ENCODE assay signal across 1 cellular context in the genomic region with DNA sequence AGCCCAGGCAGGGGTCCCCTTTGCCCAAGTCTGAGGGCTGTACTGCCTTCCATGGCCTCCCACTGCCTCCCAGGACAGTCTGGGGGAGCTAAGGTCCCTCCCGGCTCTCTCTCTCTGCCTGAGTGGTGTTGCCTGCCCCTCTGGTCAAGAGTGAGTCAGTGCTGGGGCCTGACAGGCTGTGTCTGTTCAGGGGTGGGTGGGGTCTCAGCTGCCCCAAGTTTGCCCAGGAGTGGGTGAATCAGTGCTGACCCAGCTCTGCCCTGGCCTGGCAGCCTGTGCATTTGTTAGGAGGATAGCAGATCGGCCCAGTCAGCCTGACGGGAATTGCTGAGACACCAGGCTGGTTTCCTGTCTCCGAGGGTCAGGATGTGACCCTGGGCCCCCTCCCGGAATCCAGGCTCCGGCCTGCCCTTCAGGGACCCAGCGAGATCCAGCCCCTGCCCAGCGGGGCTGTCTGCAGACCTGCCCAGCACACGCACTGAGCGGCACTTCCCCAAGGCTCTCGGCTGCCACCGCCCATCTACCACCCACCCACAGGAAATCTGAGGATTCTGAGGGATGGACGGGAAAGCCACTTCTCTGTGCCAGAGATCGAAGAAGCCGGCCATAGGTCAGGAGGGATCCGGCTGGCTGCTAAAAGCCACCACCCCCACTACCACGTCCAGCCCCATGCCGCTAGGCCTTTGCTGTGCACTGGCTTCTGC.
A peak's percentile ranks its signal among the peaks of the same experiment; 100 is the strongest.
TF ChIP-seq lines count a peak whose summit lies in the region.

No MANE protein-coding gene starts in this region.

TF ChIP-seq in HepG2, 621 proteins besides CTCF, POLR2A, EP300 and RAD21 (continued from another document and continues in another):
- TF ChIP-seq ARID3A (IDR thresholded peaks at IDR 0.05; ENCODE audit: low read depth, low read length) = no peak
- no peak for TF ChIP-seq SATB2 (CRISPR knock-in tag; IDR thresholded peaks at IDR 0.05)
- TF ChIP-seq KDM1A (CRISPR knock-in tag; IDR thresholded peaks at IDR 0.05) = no peak
- TF ChIP-seq SALL1 (CRISPR knock-in tag; IDR thresholded peaks at IDR 0.05) = peak; percentile 21; the same call in 1 of the 2 replicates
- TF ChIP-seq NR2F1 (CRISPR knock-in tag; IDR thresholded peaks at IDR 0.05) = peak in 1 of 2 experiments; percentile 72; a peak in 2 of 4 replicates
- TF ChIP-seq ZNF34 (CRISPR knock-in tag; IDR thresholded peaks at IDR 0.05; ENCODE audit: borderline replicate concordance) = no peak
- TF ChIP-seq MXD4 (CRISPR knock-in tag; IDR thresholded peaks at IDR 0.05) = no peak
- TF ChIP-seq PHF21A (CRISPR knock-in tag; IDR thresholded peaks at IDR 0.05) = no peak
- TF ChIP-seq ZNF777 (CRISPR knock-in tag; IDR thresholded peaks at IDR 0.05) = no peak
- no peak for TF ChIP-seq PTBP1 (IDR thresholded peaks at IDR 0.05; ENCODE audit: low read depth, low read length, poor library complexity, severe bottlenecking)
- TF ChIP-seq NBN (conservative IDR thresholded peaks at IDR 0.05) = no peak
- no peak for TF ChIP-seq FOXO1 (CRISPR knock-in tag; IDR thresholded peaks at IDR 0.05)
- TF ChIP-seq ZNF772 (CRISPR knock-in tag; IDR thresholded peaks at IDR 0.05) = no peak
- TF ChIP-seq E2F5 (CRISPR knock-in tag; conservative IDR thresholded peaks at IDR 0.05) = no peak
- no peak for TF ChIP-seq RBAK (CRISPR knock-in tag; IDR thresholded peaks at IDR 0.05)
- TF ChIP-seq, protein P1, sequence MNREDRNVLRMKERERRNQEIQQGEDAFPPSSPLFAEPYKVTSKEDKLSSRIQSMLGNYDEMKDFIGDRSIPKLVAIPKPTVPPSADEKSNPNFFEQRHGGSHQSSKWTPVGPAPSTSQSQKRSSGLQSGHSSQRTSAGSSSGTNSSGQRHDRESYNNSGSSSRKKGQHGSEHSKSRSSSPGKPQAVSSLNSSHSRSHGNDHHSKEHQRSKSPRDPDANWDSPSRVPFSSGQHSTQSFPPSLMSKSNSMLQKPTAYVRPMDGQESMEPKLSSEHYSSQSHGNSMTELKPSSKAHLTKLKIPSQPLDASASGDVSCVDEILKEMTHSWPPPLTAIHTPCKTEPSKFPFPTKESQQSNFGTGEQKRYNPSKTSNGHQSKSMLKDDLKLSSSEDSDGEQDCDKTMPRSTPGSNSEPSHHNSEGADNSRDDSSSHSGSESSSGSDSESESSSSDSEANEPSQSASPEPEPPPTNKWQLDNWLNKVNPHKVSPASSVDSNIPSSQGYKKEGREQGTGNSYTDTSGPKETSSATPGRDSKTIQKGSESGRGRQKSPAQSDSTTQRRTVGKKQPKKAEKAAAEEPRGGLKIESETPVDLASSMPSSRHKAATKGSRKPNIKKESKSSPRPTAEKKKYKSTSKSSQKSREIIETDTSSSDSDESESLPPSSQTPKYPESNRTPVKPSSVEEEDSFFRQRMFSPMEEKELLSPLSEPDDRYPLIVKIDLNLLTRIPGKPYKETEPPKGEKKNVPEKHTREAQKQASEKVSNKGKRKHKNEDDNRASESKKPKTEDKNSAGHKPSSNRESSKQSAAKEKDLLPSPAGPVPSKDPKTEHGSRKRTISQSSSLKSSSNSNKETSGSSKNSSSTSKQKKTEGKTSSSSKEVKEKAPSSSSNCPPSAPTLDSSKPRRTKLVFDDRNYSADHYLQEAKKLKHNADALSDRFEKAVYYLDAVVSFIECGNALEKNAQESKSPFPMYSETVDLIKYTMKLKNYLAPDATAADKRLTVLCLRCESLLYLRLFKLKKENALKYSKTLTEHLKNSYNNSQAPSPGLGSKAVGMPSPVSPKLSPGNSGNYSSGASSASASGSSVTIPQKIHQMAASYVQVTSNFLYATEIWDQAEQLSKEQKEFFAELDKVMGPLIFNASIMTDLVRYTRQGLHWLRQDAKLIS (CRISPR knock-in tag; IDR thresholded peaks at IDR 0.05) = no peak
- TF ChIP-seq ZNF207 (IDR thresholded peaks at IDR 0.05; ENCODE audit: borderline replicate concordance) = no peak
- TF ChIP-seq JDP2 (CRISPR knock-in tag; IDR thresholded peaks at IDR 0.05; ENCODE audit: borderline replicate concordance) = no peak
- no peak for TF ChIP-seq SMYD3 (CRISPR knock-in tag; IDR thresholded peaks at IDR 0.05)
- TF ChIP-seq CEBPG (CRISPR knock-in tag; IDR thresholded peaks at IDR 0.05) = no peak
- 0 out of 2 replicates have a peak, but pooled peaks have one; percentile 14 for TF ChIP-seq GATAD2A (CRISPR knock-in tag; IDR thresholded peaks at IDR 0.05)
- TF ChIP-seq KLF9 (CRISPR knock-in tag; IDR thresholded peaks at IDR 0.05; ENCODE audit: low read depth) = no peak
- TF ChIP-seq NCOA1 (CRISPR knock-in tag; IDR thresholded peaks at IDR 0.05) = no peak
- TF ChIP-seq SIX1 (CRISPR knock-in tag; IDR thresholded peaks at IDR 0.05; ENCODE audit: borderline replicate concordance) = no peak
- TF ChIP-seq ZBTB7A (CRISPR knock-in tag; IDR thresholded peaks at IDR 0.05) = 0 out of 2 replicates have a peak, but pooled peaks have one; percentile 36
- no peak for TF ChIP-seq ZNF501 (CRISPR knock-in tag; IDR thresholded peaks at IDR 0.05)
- TF ChIP-seq ATRX (CRISPR knock-in tag; IDR thresholded peaks at IDR 0.05; ENCODE audit: borderline replicate concordance) = no peak
- no peak for TF ChIP-seq ZNF652 (CRISPR knock-in tag; IDR thresholded peaks at IDR 0.05; ENCODE audit: borderline replicate concordance, low read depth)
- no peak for TF ChIP-seq ZFP41 (CRISPR knock-in tag; IDR thresholded peaks at IDR 0.05; ENCODE audit: borderline replicate concordance)
- TF ChIP-seq GATAD1 (CRISPR knock-in tag; IDR thresholded peaks at IDR 0.05) = 0 out of 2 replicates have a peak, but pooled peaks have one; percentile 25
- no peak for TF ChIP-seq DBP (CRISPR knock-in tag; IDR thresholded peaks at IDR 0.05; ENCODE audit: not compliant biosample characterization)
- no peak for TF ChIP-seq HOXA3 (CRISPR knock-in tag; IDR thresholded peaks at IDR 0.05)
- no peak for TF ChIP-seq DNMT1 (CRISPR knock-in tag; IDR thresholded peaks at IDR 0.05)
- TF ChIP-seq, protein P2, sequence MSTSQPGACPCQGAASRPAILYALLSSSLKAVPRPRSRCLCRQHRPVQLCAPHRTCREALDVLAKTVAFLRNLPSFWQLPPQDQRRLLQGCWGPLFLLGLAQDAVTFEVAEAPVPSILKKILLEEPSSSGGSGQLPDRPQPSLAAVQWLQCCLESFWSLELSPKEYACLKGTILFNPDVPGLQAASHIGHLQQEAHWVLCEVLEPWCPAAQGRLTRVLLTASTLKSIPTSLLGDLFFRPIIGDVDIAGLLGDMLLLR (CRISPR knock-in tag; IDR thresholded peaks at IDR 0.05) = no peak
- TF ChIP-seq HOXA5 (CRISPR knock-in tag; IDR thresholded peaks at IDR 0.05) = no peak
- TF ChIP-seq MTA1 (CRISPR knock-in tag; IDR thresholded peaks at IDR 0.05; ENCODE audit: borderline replicate concordance) = no peak
- no peak for TF ChIP-seq ZBTB1 (CRISPR knock-in tag; IDR thresholded peaks at IDR 0.05; ENCODE audit: borderline replicate concordance)
- TF ChIP-seq ZMYM3 (CRISPR knock-in tag; IDR thresholded peaks at IDR 0.05) = peak; percentile 27; the same call in 1 of the 2 replicates
- TF ChIP-seq, protein P3, sequence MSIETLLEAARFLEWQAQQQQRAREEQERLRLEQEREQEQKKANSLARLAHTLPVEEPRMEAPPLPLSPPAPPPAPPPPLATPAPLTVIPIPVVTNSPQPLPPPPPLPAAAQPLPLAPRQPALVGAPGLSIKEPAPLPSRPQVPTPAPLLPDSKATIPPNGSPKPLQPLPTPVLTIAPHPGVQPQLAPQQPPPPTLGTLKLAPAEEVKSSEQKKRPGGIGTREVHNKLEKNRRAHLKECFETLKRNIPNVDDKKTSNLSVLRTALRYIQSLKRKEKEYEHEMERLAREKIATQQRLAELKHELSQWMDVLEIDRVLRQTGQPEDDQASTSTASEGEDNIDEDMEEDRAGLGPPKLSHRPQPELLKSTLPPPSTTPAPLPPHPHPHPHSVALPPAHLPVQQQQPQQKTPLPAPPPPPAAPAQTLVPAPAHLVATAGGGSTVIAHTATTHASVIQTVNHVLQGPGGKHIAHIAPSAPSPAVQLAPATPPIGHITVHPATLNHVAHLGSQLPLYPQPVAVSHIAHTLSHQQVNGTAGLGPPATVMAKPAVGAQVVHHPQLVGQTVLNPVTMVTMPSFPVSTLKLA (IDR thresholded peaks at IDR 0.05) = no peak
- peak; percentile 35; the same call in 1 of the 2 replicates for TF ChIP-seq SAP130 (CRISPR knock-in tag; IDR thresholded peaks at IDR 0.05; ENCODE audit: low read depth)
- TF ChIP-seq, protein P4, sequence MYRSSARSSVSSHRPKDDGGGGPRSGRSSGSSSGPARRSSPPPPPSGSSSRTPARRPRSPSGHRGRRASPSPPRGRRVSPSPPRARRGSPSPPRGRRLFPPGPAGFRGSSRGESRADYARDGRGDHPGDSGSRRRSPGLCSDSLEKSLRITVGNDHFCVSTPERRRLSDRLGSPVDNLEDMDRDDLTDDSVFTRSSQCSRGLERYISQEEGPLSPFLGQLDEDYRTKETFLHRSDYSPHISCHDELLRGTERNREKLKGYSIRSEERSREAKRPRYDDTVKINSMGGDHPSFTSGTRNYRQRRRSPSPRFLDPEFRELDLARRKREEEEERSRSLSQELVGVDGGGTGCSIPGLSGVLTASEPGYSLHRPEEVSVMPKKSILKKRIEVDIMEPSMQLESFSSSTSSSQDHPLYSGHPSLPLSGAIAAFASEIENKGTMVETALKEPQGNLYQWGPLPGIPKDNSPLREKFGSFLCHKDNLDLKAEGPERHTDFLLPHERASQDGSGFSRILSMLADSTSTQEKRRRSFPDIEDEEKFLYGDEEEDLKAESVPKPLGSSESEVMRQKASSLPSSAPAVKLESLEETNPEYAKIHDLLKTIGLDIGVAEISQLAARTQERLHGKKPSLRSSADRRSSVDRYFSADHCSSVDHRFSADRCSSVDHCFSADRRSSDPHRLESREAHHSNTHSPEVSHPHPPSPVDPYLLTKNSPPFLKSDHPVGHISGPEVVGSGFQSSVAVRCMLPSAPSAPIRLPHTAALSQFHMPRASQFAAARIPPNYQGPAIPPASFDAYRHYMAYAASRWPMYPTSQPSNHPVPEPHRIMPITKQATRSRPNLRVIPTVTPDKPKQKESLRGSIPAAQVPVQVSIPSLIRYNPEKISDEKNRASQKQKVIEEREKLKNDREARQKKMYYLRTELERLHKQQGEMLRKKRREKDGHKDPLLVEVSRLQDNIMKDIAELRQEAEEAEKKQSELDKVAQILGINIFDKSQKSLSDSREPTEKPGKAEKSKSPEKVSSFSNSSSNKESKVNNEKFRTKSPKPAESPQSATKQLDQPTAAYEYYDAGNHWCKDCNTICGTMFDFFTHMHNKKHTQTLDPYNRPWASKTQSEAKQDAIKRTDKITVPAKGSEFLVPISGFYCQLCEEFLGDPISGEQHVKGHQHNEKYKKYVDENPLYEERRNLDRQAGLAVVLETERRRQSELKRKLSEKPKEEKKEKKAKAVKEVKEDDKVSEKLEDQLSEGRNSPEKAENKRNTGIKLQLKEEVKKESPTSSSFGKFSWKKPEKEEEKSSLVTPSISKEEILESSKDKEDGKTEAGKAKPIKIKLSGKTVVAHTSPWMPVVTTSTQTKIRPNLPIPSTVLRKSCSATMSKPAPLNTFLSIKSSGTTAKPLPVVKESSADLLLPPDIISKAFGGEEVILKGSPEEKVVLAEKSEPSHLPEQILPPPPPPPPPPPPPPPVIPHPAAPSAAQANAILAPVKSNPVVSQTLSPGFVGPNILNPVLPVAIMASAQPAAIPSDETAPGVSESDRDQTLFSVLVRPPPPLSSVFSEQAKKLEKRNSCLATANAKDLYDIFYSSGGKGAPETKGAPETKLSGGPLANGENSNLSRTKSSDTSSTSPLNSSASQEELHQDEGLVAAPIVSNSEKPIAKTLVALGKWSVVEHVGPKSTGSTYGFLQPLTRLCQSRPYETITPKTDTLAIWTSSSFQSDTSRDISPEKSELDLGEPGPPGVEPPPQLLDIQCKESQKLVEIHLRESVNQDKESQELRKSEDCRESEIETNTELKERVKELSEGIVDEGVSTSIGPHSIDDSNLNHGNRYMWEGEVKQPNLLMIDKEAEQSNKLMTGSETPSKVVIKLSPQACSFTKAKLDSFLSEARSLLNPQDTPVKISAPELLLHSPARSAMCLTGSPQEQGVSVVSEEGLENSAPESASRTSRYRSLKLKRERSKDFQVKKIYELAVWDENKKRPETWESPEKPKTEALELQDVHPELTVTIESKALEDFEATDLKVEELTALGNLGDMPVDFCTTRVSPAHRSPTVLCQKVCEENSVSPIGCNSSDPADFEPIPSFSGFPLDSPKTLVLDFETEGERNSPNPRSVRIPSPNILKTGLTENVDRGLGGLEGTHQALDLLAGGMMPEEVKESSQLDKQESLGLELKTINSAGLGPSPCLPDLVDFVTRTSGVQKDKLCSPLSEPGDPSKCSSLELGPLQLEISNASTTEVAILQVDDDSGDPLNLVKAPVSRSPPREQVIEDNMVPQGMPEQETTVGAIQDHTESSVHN (CRISPR knock-in tag; IDR thresholded peaks at IDR 0.05) = no peak
- no peak for TF ChIP-seq ZSCAN21 (CRISPR knock-in tag; IDR thresholded peaks at IDR 0.05; ENCODE audit: borderline replicate concordance)
- TF ChIP-seq ZNF382 (CRISPR knock-in tag; IDR thresholded peaks at IDR 0.05; ENCODE audit: borderline replicate concordance) = no peak
- no peak for TF ChIP-seq ZNF605 (CRISPR knock-in tag; IDR thresholded peaks at IDR 0.05)
- TF ChIP-seq DNMT3B (CRISPR knock-in tag; conservative IDR thresholded peaks at IDR 0.05) = no peak
- TF ChIP-seq RARA (CRISPR knock-in tag; IDR thresholded peaks at IDR 0.05) = peak; percentile 52; the same call in 1 of the 2 replicates
- no peak for TF ChIP-seq ZNF235 (CRISPR knock-in tag; IDR thresholded peaks at IDR 0.05; ENCODE audit: borderline replicate concordance)
- no peak for TF ChIP-seq ZNF550 (CRISPR knock-in tag; IDR thresholded peaks at IDR 0.05; ENCODE audit: borderline replicate concordance)
- TF ChIP-seq HNF4G (IDR thresholded peaks at IDR 0.05; ENCODE audit: borderline replicate concordance, low read depth, low read length) = no peak
- TF ChIP-seq HNF4G (CRISPR knock-in tag; IDR thresholded peaks at IDR 0.05; ENCODE audit: borderline replicate concordance, low read depth) = no peak
